25 cellular contexts compared by ENCODE assay signal in the genomic region with DNA sequence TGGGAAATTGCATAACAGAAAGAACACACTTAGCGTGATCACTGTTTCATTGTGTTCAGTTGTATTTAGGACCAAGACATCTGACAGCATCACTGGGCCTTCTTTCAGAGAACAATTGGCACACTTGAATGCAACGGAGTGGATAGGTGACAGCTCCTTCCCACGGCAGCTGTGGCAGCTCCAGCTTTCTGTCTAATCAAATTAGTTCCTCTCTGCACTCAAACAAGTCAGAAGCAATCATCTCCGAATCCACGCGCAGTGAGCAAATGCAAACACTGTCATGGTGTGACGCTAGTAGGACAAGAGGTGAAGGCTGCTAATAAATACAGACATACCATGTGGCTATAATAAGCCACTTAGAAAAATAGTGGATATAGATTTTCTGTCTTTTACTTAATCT.
"Had no signal": no experiment of that assay in that cellular context is flagged by ENCODE, and none has a peak within 500 bp of the region (broad histone marks: within the 10 kb centered on the region; RNA-seq: fewer than 3 reads in every experiment).

No MANE protein-coding gene starts in this region.

- FAIRE-seq: endothelial cell of umbilical vein, small intestine had no signal

- DNase-seq: colonic mucosa; dermis blood vessel endothelial cell; effector memory CD4-positive, alpha-beta T cell; foreskin keratinocyte; glutamatergic neuron; immature natural killer cell; islet precursor cell; kidney glomerular epithelial cell; left colon; left ventricle myocardium superior; lower lobe of right lung; mucosa of descending colon; naive B cell; occipital lobe; ovary; posterior cingulate gyrus; psoas muscle; right lobe of liver; small intestine; stimulated activated CD4-positive, alpha-beta T cell treated with anti-CD3 and anti-CD28 coated beads, Interleukin-15, amount 100 ng/mL, for 24 hours; stimulated activated CD4-positive, alpha-beta T cell treated with anti-CD3 and anti-CD28 coated beads, Interleukin-2, amount 100 ng/mL, for 48 hours; stimulated activated naive B cell treated with anti-CD40 and anti-IgM and Interleukin-4, amounts not matched to agents 10 μg/mL and 1 μg/mL and 100 μg/mL, for 72 hours; upper lobe of right lung had no signal

- ATAC-seq: foreskin keratinocyte; left colon; left ventricle myocardium superior; lower lobe of right lung; mucosa of descending colon; natural killer cell treated with Interleukin-12 subunit alpha and Interleukin-12 subunit beta and Interleukin-15 and Interleukin-18, amount 100 ng/mL, for 72 hours; psoas muscle; right lobe of liver; stimulated activated naive B cell treated with anti-CD40 and anti-IgM and Interleukin-4, amounts not matched to agents 10 μg/mL and 1 μg/mL and 100 μg/mL, for 72 hours; upper lobe of right lung had no signal
